8 cellular contexts compared by ENCODE assay signal in genomic region chr10:97542169-97543024, GRCh38. TPM values are rescaled to one million over a fixed set of nuclear protein-coding genes. Genes with fewer than 3 reads are reported as not detected.
DNase-seq lines count a peak whose midpoint lies in the region; ATAC-seq and TF ChIP-seq lines count a peak whose summit lies in the region.

No MANE protein-coding gene starts in this region.

- H3K9me3 ChIP-seq in HCT116 (ENCODE audit: control insufficient read depth in 1 of 2, insufficient read depth in 1 of 2, low read depth in 1 of 2, low read length in 2 of 2), result no peaks in the 10 kb centered on the region
- no peaks in the 10 kb centered on the region for H3K9me3 ChIP-seq in colonic mucosa

- H3K27ac ChIP-seq in HCT116 (ENCODE audit: low read depth, low read length) (peak overlapping the region; percentile 98), colonic mucosa (peak overlapping the region; percentile 84)

- WGBS in lower leg skin, 2 donors, result 13 to 25% methylated on average over 7 to 9 of the region's 9 CpGs

- no peaks in the 10 kb centered on the region for H3K27me3 Mint-ChIP-seq in T-helper 2 cell treated with Interferon-gamma antibody and Interleukin-4, amounts not matched to agents 5 μg/mL and 100 μg/mL, for 36 hours (ENCODE audit: low read depth)

- no peak; the same call in 1 of the 2 replicates for TF ChIP-seq RAD21 in HCT116 (IDR thresholded peaks at IDR 0.05; ENCODE audit: low read depth)

- H3K4me2 ChIP-seq in HCT116 (ENCODE audit: low read length), result peak overlapping the region; percentile 99

- H4K20me1 ChIP-seq in HCT116 (ENCODE audit: insufficient read depth), result no peaks in the 10 kb centered on the region

- peaks cover 7% of the 10 kb centered on the region for H3K4me1 Mint-ChIP-seq in T-helper 2 cell treated with Interferon-gamma antibody and Interleukin-4, amounts not matched to agents 5 μg/mL and 100 μg/mL, for 36 hours (ENCODE audit: low read depth)

- POLR2A ChIA-PET in HCT116 (lab: Charles Lee), result interaction anchor here (0.7 kb wide), 1 partner anchor 65 kb away, joined by 7 read pairs; no protein-coding TSS in a partner anchor

- no peak overlapping the region for H3K27ac Mint-ChIP-seq in T-helper 2 cell treated with Interferon-gamma antibody and Interleukin-4, amounts not matched to agents 5 μg/mL and 100 μg/mL, for 36 hours

- RAD21 ChIA-PET in HCT116 (lab: Charles Lee; ENCODE audit: low non-redundant PET in 1 of 2, low total read pairs in 2 of 2, uncharacterized antibody in 2 of 2, unreplicated experiment in 2 of 2), result interaction anchor here in 1 of 2 experiments (0.8 kb wide), 1 partner anchor 11 kb away, joined by 3 read pairs; no protein-coding TSS in a partner anchor

- intact Hi-C loops in HCT116 (cut with micrococcal nuclease), result loop anchor here (2.0 kb wide), 2 partner anchors 32 to 44 kb away; partner anchors contain the start of genes MMS19 and UBTD1
- intact Hi-C loops in colonic mucosa (cut with DNase I), result no loop called here
- intact Hi-C loops in lower leg skin (cut with DNase I; ENCODE audit: low total_unique reads), result no loop called here

- TF ChIP-seq POLR2A in HCT116 (IDR thresholded peaks at IDR 0.05; ENCODE audit: borderline replicate concordance, extremely low read depth, insufficient read depth, insufficient read length) (no peak), lower leg skin (IDR thresholded peaks at IDR 0.05) (no peak)

- H3K36me3 ChIP-seq in HCT116 (ENCODE audit: control insufficient read depth in 1 of 2, insufficient read depth in 2 of 2, low read length in 2 of 2) (no peaks in the 10 kb centered on the region), colonic mucosa (no peaks in the 10 kb centered on the region)

- peak; percentile 82 for DNase-seq in HCT116 (ENCODE audit: low read depth, low spot score)
- DNase-seq in T-helper 2 cell treated with Interferon-gamma antibody and Interleukin-4, amounts not matched to agents 5 μg/mL and 100 μg/mL, for 36 hours (ENCODE audit: low spot score), result peak; percentile 46
- peak; percentile 54 for DNase-seq in colonic mucosa
- peak; percentile 83 to 93 for DNase-seq in lower leg skin (ENCODE audit: low spot score in 2 of 2)
- DNase-seq in stimulated activated CD4-positive, alpha-beta T cell treated with anti-CD3 and anti-CD28 coated beads, TNF-alpha, amount 100 ng/mL, for 4 hours (ENCODE audit: low read depth in 3 of 3), result peak; percentile 21 to 38 (median 25)
- no peak for DNase-seq in NCI-H345 treated with DMSO at 0.1 percent for 48 hours (lab: John Stamatoyannopoulos, UW; ENCODE audit: unreplicated experiment)
- DNase-seq in NCI-H2196 treated with DMSO at 0.1 percent for 48 hours (lab: John Stamatoyannopoulos, UW; ENCODE audit: unreplicated experiment), result no peak
- no peak for DNase-seq in NCI-H187 treated with DMSO at 0.1 percent for 48 hours (lab: John Stamatoyannopoulos, UW)

- TF ChIP-seq CTCF in HCT116 (IDR thresholded peaks at IDR 0.05 in 2 of 3, conservative IDR thresholded peaks at IDR 0.05 in 1 of 3; ENCODE audit: borderline replicate concordance in 1 of 3, insufficient read depth in 1 of 3, low read depth in 2 of 3, low read length in 2 of 3) (no peak), colonic mucosa (IDR thresholded peaks at IDR 0.05) (no peak), lower leg skin (IDR thresholded peaks at IDR 0.05) (no peak)

- ATAC-seq in HCT116, result peak; percentile 71

- no TSS peak for BruUV-seq in HCT116 (replicated peaks; lab: Mats Ljungman, UMichigan)

- H3K4me1 ChIP-seq in HCT116 (ENCODE audit: control insufficient read depth in 1 of 2, insufficient read depth in 2 of 2, low read length in 2 of 2) (peaks cover 53 to 63% of the 10 kb centered on the region in 2 experiments), colonic mucosa (no peaks in the 10 kb centered on the region)

- H3K4me3 ChIP-seq in HCT116 (replicated peaks in 1 of 2; ENCODE audit: low read depth in 1 of 2, low read length in 2 of 2) (peak overlapping the region; percentile 19 to 57), colonic mucosa (no peak overlapping the region), lower leg skin (ENCODE audit: low read depth, poor library complexity, severe bottlenecking) (no peak overlapping the region)

- H3K9me3 Mint-ChIP-seq in T-helper 2 cell treated with Interferon-gamma antibody and Interleukin-4, amounts not matched to agents 5 μg/mL and 100 μg/mL, for 36 hours, result no peaks in the 10 kb centered on the region

- peak overlapping the region; percentile 72 for H3K9ac ChIP-seq in HCT116 (ENCODE audit: low read length)
- peak overlapping the region in 1 of 2 donors; percentile 12 for H3K9ac ChIP-seq in colonic mucosa (ENCODE audit: low read depth in 2 of 2, low read length in 2 of 2)

- peaks cover 6% of the 10 kb centered on the region; the same call in 1 of the 2 replicates for H3K79me2 ChIP-seq in HCT116 (ENCODE audit: insufficient read depth, low read length)

- H3K9me2 ChIP-seq in HCT116 (ENCODE audit: insufficient read depth), result no peaks in the 10 kb centered on the region

- CTCF ChIA-PET in HCT116 (lab: Charles Lee), result interaction anchor here (0.7 to 4.5 kb wide), 5 partner anchors 8 to 30 kb away, joined by 3 to 20 read pairs (median 3); partner anchors contain the start of gene ANKRD2

- no peaks in the 10 kb centered on the region for H3K36me3 Mint-ChIP-seq in T-helper 2 cell treated with Interferon-gamma antibody and Interleukin-4, amounts not matched to agents 5 μg/mL and 100 μg/mL, for 36 hours (ENCODE audit: low read depth)

- no peak overlapping the region for H2AFZ ChIP-seq in HCT116 (ENCODE audit: low read depth, low read length, poor library complexity, severe bottlenecking)

- no peak overlapping the region for H3K4me3 Mint-ChIP-seq in T-helper 2 cell treated with Interferon-gamma antibody and Interleukin-4, amounts not matched to agents 5 μg/mL and 100 μg/mL, for 36 hours

- H3K27me3 ChIP-seq in HCT116 (ENCODE audit: insufficient read depth, low read length) (no peaks in the 10 kb centered on the region), colonic mucosa (no peaks in the 10 kb centered on the region)

TF ChIP-seq in HCT116, 20 proteins besides CTCF, POLR2A, EP300 and RAD21 (continues in another document):
- TF ChIP-seq EZH2phosphoT487 (IDR thresholded peaks at IDR 0.05; ENCODE audit: borderline replicate concordance) (no peak), EZH2 (IDR thresholded peaks at IDR 0.05) (no peak), ATF3 (IDR thresholded peaks at IDR 0.05) (no peak), JUND (IDR thresholded peaks at IDR 0.05) (peak; percentile 99), POLR2AphosphoS5 (IDR thresholded peaks at IDR 0.05; ENCODE audit: low read depth, low read length) (peak; percentile 58; the same call in 1 of the 2 replicates), CBX3 (IDR thresholded peaks at IDR 0.05; ENCODE audit: low read depth) (peak; percentile 71), ELF1 (IDR thresholded peaks at IDR 0.05; ENCODE audit: borderline replicate concordance, low read depth) (no peak), FOSL1 (IDR thresholded peaks at IDR 0.05; ENCODE audit: low read depth) (peak; percentile 99), EGR1 (IDR thresholded peaks at IDR 0.05; ENCODE audit: low read depth) (peak; percentile 36; the same call in 1 of the 2 replicates), ZFX (IDR thresholded peaks at IDR 0.05) (no peak), ZNF274 (IDR thresholded peaks at IDR 0.05; ENCODE audit: low read depth, low read length) (no peak), SRF (IDR thresholded peaks at IDR 0.05; ENCODE audit: low read depth) (peak; percentile 77; the same call in 1 of the 2 replicates), MAX (IDR thresholded peaks at IDR 0.05) (no peak; the same call in none of the 2 replicates), YY1 (IDR thresholded peaks at IDR 0.05; ENCODE audit: extremely low read depth, insufficient replicate concordance, low read depth, low read length) (peak; percentile 48), SIN3A (IDR thresholded peaks at IDR 0.05; ENCODE audit: low read depth) (peak; percentile 80)

RNA-seq across cellular contexts. Expression of gene ANKRD2, which starts 30.2 kb away (rescaled TPM):
- total RNA-seq in HCT116 (2021; ENCODE audit: unreplicated experiment), result 0.15 TPM
- 0.22 and 0.31 TPM in 2 replicates for polyA plus RNA-seq in HCT116 (2012)
- total RNA-seq in colonic mucosa, result under 1 TPM in 1 of 2 donors, not detected in 1; 0.24 TPM
- 1 to 10 TPM; 3.6 to 5.5 (median 4.8) TPM for total RNA-seq in lower leg skin

RNA-seq across cellular contexts. Expression of gene HOGA1, which starts 41.8 kb away (rescaled TPM):
- total RNA-seq in HCT116 (2021; ENCODE audit: unreplicated experiment), result 1.6 TPM
- 0.97 and 1.3 TPM in 2 replicates for polyA plus RNA-seq in HCT116 (2012)
- under 1 TPM in 1 of 2 donors, not detected in 1; 0.49 TPM for total RNA-seq in colonic mucosa
- 1 to 10 TPM; 1.3 to 3.6 (median 2.1) TPM for total RNA-seq in lower leg skin

RNA-seq across cellular contexts. Expression of gene UBTD1, which starts 43.7 kb away (rescaled TPM):
- 12.8 TPM for total RNA-seq in HCT116 (2021; ENCODE audit: unreplicated experiment)
- polyA plus RNA-seq in HCT116 (2012), result 13.6 and 15.6 TPM in 2 replicates
- 1 to 10 TPM; 1.8 to 3.2 TPM for total RNA-seq in colonic mucosa
- total RNA-seq in lower leg skin, result 10 to 100 TPM; 42.7 to 60.6 (median 59.6) TPM

RNA-seq across cellular contexts. Expression of gene MMS19, which starts 44.2 kb away (rescaled TPM):
- total RNA-seq in HCT116 (2021; ENCODE audit: unreplicated experiment) (101 TPM), colonic mucosa (10 to 100 TPM; 43.7 to 62.2 TPM), lower leg skin (100 to 1,000 TPM; 103 to 142 (median 115) TPM)
- polyA plus RNA-seq in HCT116 (2012), result 87.2 and 107 TPM in 2 replicates

RNA-seq across cellular contexts. Expression of gene C10orf62, which starts 47.1 kb away (rescaled TPM):
- 0.32 TPM for total RNA-seq in HCT116 (2021; ENCODE audit: unreplicated experiment)
- polyA plus RNA-seq in HCT116 (2012), result 0.14 TPM in 1 of 2 replicates, not detected in the other
- not detected for total RNA-seq in colonic mucosa
- total RNA-seq in lower leg skin, result under 1 TPM in 1 of 4 donors, not detected in 3; 0.32 TPM

Comparison
In these comparisons a context has a peak if more than half of its experiments do, and no peak if none do; other contexts are left out.
1. DNase-seq: peak in HCT116 (single experiment), T-helper 2 cell treated with Interferon-gamma antibody and Interleukin-4, amounts not matched to agents 5 μg/mL and 100 μg/mL, for 36 hours (single experiment), colonic mucosa (single experiment), lower leg skin (2 of 2) and stimulated activated CD4-positive, alpha-beta T cell treated with anti-CD3 and anti-CD28 coated beads, TNF-alpha, amount 100 ng/mL, for 4 hours (3 of 3); none in NCI-H345 treated with DMSO at 0.1 percent for 48 hours (single experiment), NCI-H2196 treated with DMSO at 0.1 percent for 48 hours (single experiment) and NCI-H187 treated with DMSO at 0.1 percent for 48 hours (single experiment).
2. H3K4me3 ChIP-seq: peak in HCT116 (2 of 2); none in colonic mucosa (single experiment) and lower leg skin (single experiment).